8 cellular contexts compared by ENCODE assay signal in the genomic region with DNA sequence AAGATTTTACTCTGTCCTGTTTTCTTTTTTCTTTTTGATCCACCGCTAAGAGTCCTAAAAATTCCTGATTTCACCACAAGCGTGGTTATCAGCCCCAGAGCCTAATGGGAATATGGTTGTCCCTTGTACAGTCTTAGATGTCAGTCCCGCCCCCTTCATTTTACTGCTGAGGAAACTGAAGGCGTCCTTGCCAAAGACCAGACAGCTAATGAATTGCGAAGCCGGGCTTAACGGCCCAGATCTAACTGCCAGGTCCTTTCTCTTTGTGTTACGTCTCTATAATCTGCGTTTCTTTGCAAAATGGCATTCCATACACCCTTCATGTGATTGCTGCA. TPM values are rescaled to one million over a fixed set of nuclear protein-coding genes. Genes with fewer than 3 reads are reported as not detected.
DNase-seq lines count a peak whose midpoint lies in the region; ATAC-seq, FAIRE-seq and TF ChIP-seq lines count a peak whose summit lies in the region.

No MANE protein-coding gene starts in this region.

- no peak for TF ChIP-seq CTCF in Caco-2 (IDR thresholded peaks at IDR 0.05; ENCODE audit: insufficient read depth in 1 of 2, low read depth in 1 of 2, low read length in 1 of 2, severe bottlenecking in 1 of 2, unreplicated experiment in 1 of 2)
- TF ChIP-seq CTCF in endothelial cell of umbilical vein (IDR thresholded peaks at IDR 0.05; ENCODE audit: extremely low read depth in 1 of 2, insufficient read depth in 1 of 2, low read depth in 1 of 2, low read length in 2 of 2): no peak

- H3K9me1 ChIP-seq in endothelial cell of umbilical vein (replicated peaks; ENCODE audit: control insufficient read depth, extremely low read depth, insufficient read depth, low read length): no peaks in the 10 kb centered on the region

- peak overlapping the region; percentile 96 for H3K4me2 ChIP-seq in endothelial cell of umbilical vein (ENCODE audit: insufficient read depth, low read length)

- H3K36me3 ChIP-seq in Caco-2 (ENCODE audit: control insufficient read depth, insufficient read depth, low read length): no peaks in the 10 kb centered on the region; the same call in 1 of the 2 replicates
- peaks cover 0 to 7% of the 10 kb centered on the region in 2 experiments for H3K36me3 ChIP-seq in endothelial cell of umbilical vein (ENCODE audit: control insufficient read depth in 2 of 2, extremely low read depth in 1 of 2, insufficient read depth in 2 of 2, low read length in 2 of 2)
- peaks cover 13 to 22% of the 10 kb centered on the region in 2 donors for H3K36me3 ChIP-seq in mucosa of rectum (ENCODE audit: control insufficient read depth in 2 of 2, insufficient read depth in 2 of 2, low read length in 2 of 2)

- DNase-seq in Caco-2 (peak; percentile 53 to 54), T-helper 17 cell (no peak), endothelial cell of umbilical vein (ENCODE audit: low read depth, low spot score) (no peak), globus pallidus (ENCODE audit: low spot score) (no peak), NCI-H524 treated with DMSO at 0.1 percent for 48 hours (lab: John Stamatoyannopoulos, UW) (no peak)

- H4K20me1 ChIP-seq in endothelial cell of umbilical vein (replicated peaks; ENCODE audit: control insufficient read depth, extremely low read depth, insufficient read depth, low read length): no peaks in the 10 kb centered on the region

- TSS peak; percentile 75 for BruUV-seq in Caco-2 (replicated peaks; lab: Mats Ljungman, UMichigan)
- TSS peak; percentile 76 for BruUV-seq in endothelial cell of umbilical vein (replicated peaks; lab: Mats Ljungman, UMichigan)

- H3K27ac Mint-ChIP-seq in Caco-2 (ENCODE audit: unreplicated experiment): peak overlapping the region; percentile 97
- peak overlapping the region; percentile 97 for H3K27ac Mint-ChIP-seq in T-helper 17 cell

- POLR2A ChIA-PET in Caco-2 (lab: Charles Lee): no interaction called here
- POLR2A ChIA-PET in endothelial cell of umbilical vein (lab: Charles Lee): no interaction called here

- H3K27ac ChIP-seq in endothelial cell of umbilical vein (ENCODE audit: insufficient read depth, low read depth, low read length): peak overlapping the region; percentile 2
- H3K27ac ChIP-seq in mucosa of rectum (ENCODE audit: low read depth in 2 of 2, low read length in 2 of 2): peak overlapping the region; percentile 72 to 76

- FAIRE-seq in endothelial cell of umbilical vein (lab: Jason Lieb, UNC): no peak

- H2AFZ ChIP-seq in endothelial cell of umbilical vein (ENCODE audit: low read depth, low read length): peak overlapping the region; percentile 86

- no peaks in the 10 kb centered on the region for H3K9me3 ChIP-seq in Caco-2
- no peaks in the 10 kb centered on the region for H3K9me3 ChIP-seq in T-helper 17 cell (ENCODE audit: control insufficient read depth, low read length, poor library complexity, severe bottlenecking)
- H3K9me3 ChIP-seq in endothelial cell of umbilical vein (replicated peaks; ENCODE audit: control insufficient read depth, insufficient read depth, low read length): no peaks in the 10 kb centered on the region
- no peaks in the 10 kb centered on the region for H3K9me3 ChIP-seq in mucosa of rectum (ENCODE audit: control insufficient read depth in 2 of 2, low read length in 2 of 2)

- TF ChIP-seq POLR2A in endothelial cell of umbilical vein (IDR thresholded peaks at IDR 0.05; ENCODE audit: low read depth, low read length): no peak

- peaks cover 25% of the 10 kb centered on the region for H3K4me1 ChIP-seq in Caco-2
- H3K4me1 ChIP-seq in endothelial cell of umbilical vein (ENCODE audit: control insufficient read depth, extremely low read depth, insufficient read depth, low read length): peaks cover 17% of the 10 kb centered on the region
- H3K4me1 ChIP-seq in mucosa of rectum (ENCODE audit: control insufficient read depth in 2 of 2, insufficient read depth in 2 of 2, low read length in 2 of 2): peaks cover 20 to 21% of the 10 kb centered on the region in 2 donors

- H3K27me3 Mint-ChIP-seq in Caco-2 (ENCODE audit: insufficient read depth, unreplicated experiment): no peaks in the 10 kb centered on the region
- H3K27me3 Mint-ChIP-seq in T-helper 17 cell: no peaks in the 10 kb centered on the region

- peaks cover 35% of the 10 kb centered on the region for H3K79me2 ChIP-seq in endothelial cell of umbilical vein (ENCODE audit: control insufficient read depth, insufficient read depth, low read length)

- dilution Hi-C loops in endothelial cell of umbilical vein (cut with MboI; ENCODE audit: extremely low pct_ligation_motif_present, low sequenced_read_pairs): no loop called here

- CTCF ChIA-PET in Caco-2 (lab: Charles Lee): no interaction called here
- CTCF ChIA-PET in endothelial cell of umbilical vein (lab: Charles Lee): interaction anchor here (1.0 to 1.2 kb wide), 2 partner anchors 28 to 136 kb away, joined by 3 read pairs; no protein-coding TSS in a partner anchor

- H3K4me1 Mint-ChIP-seq in Caco-2 (ENCODE audit: low read depth, unreplicated experiment): peaks cover 9% of the 10 kb centered on the region
- H3K4me1 Mint-ChIP-seq in T-helper 17 cell: peaks cover 11% of the 10 kb centered on the region

- peak overlapping the region; percentile 68 for H3K9ac ChIP-seq in endothelial cell of umbilical vein (replicated peaks; ENCODE audit: extremely low read depth, insufficient read depth, low read length)
- peak overlapping the region; percentile 82 to 87 for H3K9ac ChIP-seq in mucosa of rectum (ENCODE audit: low read depth in 1 of 2, low read length in 2 of 2)

- peaks cover 61% of the 10 kb centered on the region for H3K36me3 Mint-ChIP-seq in Caco-2 (ENCODE audit: insufficient read depth, unreplicated experiment)
- H3K36me3 Mint-ChIP-seq in T-helper 17 cell (ENCODE audit: low read depth): no peaks in the 10 kb centered on the region

- H3K4me3 ChIP-seq in Caco-2 (ENCODE audit: low read depth, low read length) (peak overlapping the region; percentile 75), endothelial cell of umbilical vein (replicated peaks in 1 of 3; ENCODE audit: insufficient read depth in 1 of 3, low read depth in 1 of 3, low read length in 3 of 3) (peak overlapping the region; percentile 73 to 98 (median 86)), mucosa of rectum (ENCODE audit: low read length in 2 of 2) (peak overlapping the region; percentile 95 to 97)

- H3K4me3 Mint-ChIP-seq in Caco-2 (ENCODE audit: unreplicated experiment): peak overlapping the region; percentile 86
- peak overlapping the region; percentile 99 for H3K4me3 Mint-ChIP-seq in T-helper 17 cell

- H3K27me3 ChIP-seq in Caco-2 (replicated peaks; ENCODE audit: control insufficient read depth, insufficient read depth, low read length) (no peaks in the 10 kb centered on the region), endothelial cell of umbilical vein (ENCODE audit: control insufficient read depth in 2 of 2, insufficient read depth in 2 of 2, low read length in 2 of 2) (no peaks in the 10 kb centered on the region), mucosa of rectum (ENCODE audit: control insufficient read depth in 2 of 2, insufficient read depth in 2 of 2, low read length in 2 of 2) (no peaks in the 10 kb centered on the region)

- peak; percentile 8 for ATAC-seq in GM19043 (IDR thresholded peaks at IDR 0.05; ENCODE audit: low read depth, unreplicated experiment)
- ATAC-seq in HG03280 (IDR thresholded peaks at IDR 0.05; ENCODE audit: unreplicated experiment): peak; percentile 12
- peak; percentile 12 for ATAC-seq in T-helper 17 cell

- intact Hi-C loops in Caco-2 (cut with micrococcal nuclease; ENCODE audit: unreplicated experiment): loop anchor here (1.0 kb wide), 2 partner anchors 97 to 136 kb away; no protein-coding TSS in a partner anchor
- intact Hi-C loops in endothelial cell of umbilical vein (cut with micrococcal nuclease): loop anchor here (2.0 kb wide), 2 partner anchors 569 to 1489 kb away; a partner anchor contains a TSS

- H3K9me3 Mint-ChIP-seq in Caco-2 (ENCODE audit: unreplicated experiment): no peaks in the 10 kb centered on the region

TF ChIP-seq in endothelial cell of umbilical vein, 7 proteins besides CTCF, POLR2A, EP300 and RAD21:
- TF ChIP-seq JUN (IDR thresholded peaks at IDR 0.05; ENCODE audit: borderline replicate concordance, insufficient read depth, insufficient read length, low read depth) (no peak), FOS (IDR thresholded peaks at IDR 0.05; ENCODE audit: borderline replicate concordance, insufficient read depth, low read length) (no peak), EZH2 (IDR thresholded peaks at IDR 0.05; ENCODE audit: borderline replicate concordance, low read depth, low read length, severe bottlenecking) (no peak), MYC (IDR thresholded peaks at IDR 0.05; ENCODE audit: low read depth, low read length) (no peak), POLR2AphosphoS5 (IDR thresholded peaks at IDR 0.05; ENCODE audit: insufficient read depth, low read depth, low read length) (no peak), GATA2 (IDR thresholded peaks at IDR 0.05; ENCODE audit: insufficient read depth, insufficient read length, low read depth, low read length) (no peak)
- TF ChIP-seq, protein P1, sequence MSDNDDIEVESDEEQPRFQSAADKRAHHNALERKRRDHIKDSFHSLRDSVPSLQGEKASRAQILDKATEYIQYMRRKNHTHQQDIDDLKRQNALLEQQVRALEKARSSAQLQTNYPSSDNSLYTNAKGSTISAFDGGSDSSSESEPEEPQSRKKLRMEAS (IDR thresholded peaks at IDR 0.05; ENCODE audit: insufficient read depth, insufficient read length): no peak

RNA-seq across cellular contexts. Expression of a gene that starts 0.5 kb away (rescaled TPM):
- total RNA-seq in Caco-2 (2022) (190 and 202 TPM in 2 replicates), T-helper 17 cell (10 to 100 TPM; 65.4 to 75.1 TPM), endothelial cell of umbilical vein (72.4 and 73.8 TPM in 2 replicates)
- 9.7 and 20.7 TPM in 2 replicates for polyA plus RNA-seq in endothelial cell of umbilical vein
- 48.9 and 63.6 TPM in 2 replicates for polyA plus RNA-seq in endothelial cell of umbilical vein (2011; cell fraction: cytosol; rRNA removed)
- 14.4 and 34.8 TPM in 2 replicates for polyA plus RNA-seq in endothelial cell of umbilical vein (2011; cell fraction: nucleus; rRNA removed)
- 75.6 and 88.8 TPM in 2 replicates for polyA plus RNA-seq in endothelial cell of umbilical vein (2012)
- 12.6 and 14.1 TPM in 2 replicates for polyA minus RNA-seq in endothelial cell of umbilical vein
- 40.8 TPM for polyA minus RNA-seq in endothelial cell of umbilical vein (2011; cell fraction: cytosol; rRNA and poly(A)+ RNA removed)
- polyA minus RNA-seq in endothelial cell of umbilical vein (2011; cell fraction: nucleus; rRNA and poly(A)+ RNA removed): 3.9 and 8.9 TPM in 2 replicates

RNA-seq across cellular contexts. Expression of a gene that starts 0.6 kb away (rescaled TPM):
- total RNA-seq in Caco-2 (2022): 43.6 and 46.5 TPM in 2 replicates
- 10 to 100 TPM; 12.3 to 20.7 TPM for total RNA-seq in T-helper 17 cell
- total RNA-seq in endothelial cell of umbilical vein: 23.3 and 29.0 TPM in 2 replicates
- 11.5 and 16.5 TPM in 2 replicates for polyA plus RNA-seq in endothelial cell of umbilical vein
- 11.6 and 13.6 TPM in 2 replicates for polyA plus RNA-seq in endothelial cell of umbilical vein (2011; cell fraction: cytosol; rRNA removed)
- 51.6 and 58.9 TPM in 2 replicates for polyA plus RNA-seq in endothelial cell of umbilical vein (2011; cell fraction: nucleus; rRNA removed)
- polyA plus RNA-seq in endothelial cell of umbilical vein (2012): 18.9 and 24.6 TPM in 2 replicates
- 25.5 and 29.3 TPM in 2 replicates for polyA minus RNA-seq in endothelial cell of umbilical vein
- 16.6 TPM for polyA minus RNA-seq in endothelial cell of umbilical vein (2011; cell fraction: cytosol; rRNA and poly(A)+ RNA removed)
- polyA minus RNA-seq in endothelial cell of umbilical vein (2011; cell fraction: nucleus; rRNA and poly(A)+ RNA removed): 40.6 and 42.4 TPM in 2 replicates

Comparison
In these comparisons a context has a peak if more than half of its experiments do, and no peak if none do; other contexts are left out.
1. DNase-seq: peak in Caco-2 (2 of 2); none in T-helper 17 cell (0 of 3), endothelial cell of umbilical vein (single experiment), globus pallidus (single experiment) and NCI-H524 treated with DMSO at 0.1 percent for 48 hours (single experiment).
2. Peak in every context shown above with its lines, with median percentiles within 50 percentile points of each other: H3K4me3 ChIP-seq and ATAC-seq.